Comparison of ENCODE assay signal across 1 cellular context in the genomic region with DNA sequence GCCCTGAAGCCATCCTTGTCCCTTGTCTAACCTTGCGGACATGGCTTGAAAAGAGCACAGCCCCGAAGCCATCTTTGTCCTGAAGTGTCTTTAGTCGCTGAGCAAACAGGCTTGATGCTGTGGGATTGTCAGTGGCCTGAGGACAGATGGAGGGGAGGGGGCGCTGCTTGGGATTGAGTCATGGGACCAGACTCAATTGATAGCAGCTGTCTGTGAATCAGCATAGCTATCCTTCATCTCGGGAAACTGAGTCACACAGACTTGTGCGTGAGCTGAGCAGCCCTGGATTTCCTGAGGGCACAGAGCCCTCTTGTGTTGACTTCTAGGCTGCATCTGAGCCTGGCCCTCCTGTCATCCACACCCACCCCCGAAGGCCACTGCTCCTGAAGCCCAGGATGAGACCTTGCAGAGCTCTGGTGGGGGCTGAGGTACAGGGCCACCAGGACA.
TF ChIP-seq lines count a peak whose summit lies in the region.

No MANE protein-coding gene starts in this region.

TF ChIP-seq in K562, 482 proteins besides CTCF, POLR2A, EP300 and RAD21 (continued from another document):
- TF ChIP-seq SMC3 (conservative IDR thresholded peaks at IDR 0.05; ENCODE audit: insufficient read depth, low read depth, low read length): peak; percentile 28; the same call in 1 of the 2 replicates
- TF ChIP-seq BCOR (IDR thresholded peaks at IDR 0.05): peak; percentile 78
